24 cellular contexts compared by ENCODE assay signal in the genomic region with DNA sequence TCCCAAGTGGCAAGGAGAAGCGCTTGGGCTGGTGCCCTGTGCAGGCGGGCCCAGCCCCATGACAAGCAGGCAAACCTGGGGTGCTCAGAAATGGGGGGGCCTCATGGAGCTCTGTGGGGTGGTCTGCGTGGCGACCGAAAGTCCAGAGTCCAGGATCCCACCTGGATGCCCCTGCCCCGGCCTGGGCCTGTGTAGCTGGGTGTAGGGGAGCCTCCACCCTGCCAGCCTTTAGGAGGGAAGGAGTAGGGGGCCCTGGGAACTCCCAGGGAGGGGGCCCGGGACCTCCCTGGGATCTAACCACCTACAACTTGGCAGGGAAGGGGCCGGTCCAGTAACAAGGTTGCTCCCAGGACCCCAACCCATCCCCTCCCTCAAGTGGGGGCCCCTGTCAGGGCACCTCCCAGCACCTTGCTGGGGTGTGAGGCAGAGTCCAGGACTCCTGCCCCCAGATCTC. TPM values are rescaled to one million over a fixed set of nuclear protein-coding genes. Genes with fewer than 3 reads are reported as not detected.
"Had no signal": no experiment of that assay in that cellular context is flagged by ENCODE, and none has a peak within 500 bp of the region (broad histone marks: within the 10 kb centered on the region; RNA-seq: fewer than 3 reads in every experiment).

No MANE protein-coding gene starts in this region.

- H3K9me3 ChIP-seq: breast epithelium, left lung, right atrium auricular region had no signal

- H3K36me3 ChIP-seq: breast epithelium, left lung, right atrium auricular region, WERI-Rb-1 had no signal

- H3K4me3 ChIP-seq: breast epithelium, left lung, right atrium auricular region had no signal

- ATAC-seq: activated CD8-positive, alpha-beta memory T cell treated with anti-CD3 and anti-CD28 coated beads, Interleukin-2, amount 10 ng/mL, durations not matched to agents 7 days and 5 days; activated CD8-positive, alpha-beta T cell treated with anti-CD3 and anti-CD28 coated beads for 36 hours; foreskin keratinocyte; natural killer cell; T-cell had no signal

- DNase-seq: activated CD4-positive, alpha-beta T cell treated with anti-CD3 and anti-CD28 coated beads, Interleukin-2, amount 10 ng/mL, durations not matched to agents 7 days and 5 days; activated CD4-positive, CD25-positive, alpha-beta regulatory T cell treated with anti-CD3 and anti-CD28 coated beads, Interleukin-2, amount 50 U/mL, for 72 hours; activated CD8-positive, alpha-beta memory T cell treated with anti-CD3 and anti-CD28 coated beads, Interleukin-2, amount 10 ng/mL, durations not matched to agents 7 days and 5 days; activated CD8-positive, alpha-beta T cell treated with anti-CD3 and anti-CD28 coated beads for 36 hours; activated gamma-delta T cell; activated T-cell treated with anti-CD3 and anti-CD28 coated beads for 4 hours; cortex of kidney; endodermal cell; foreskin keratinocyte; left lung; natural killer cell; stimulated activated CD4-positive, alpha-beta T cell treated with anti-CD3 and anti-CD28 coated beads, Interleukin-1b, Interleukin-23, amount 100 ng/mL, for 48 hours; T-cell; WERI-Rb-1 had no signal

- FAIRE-seq: astrocyte, TTC549 had no signal

- H3K27ac ChIP-seq: epithelial cell of prostate, foreskin keratinocyte, left lung had no signal

- H3K27me3 ChIP-seq: breast epithelium, foreskin keratinocyte, right atrium auricular region had no signal

RNA-seq across cellular contexts. Expression of gene RBBP8NL, which starts 55.7 kb away (rescaled TPM):
- total RNA-seq: activated CD4-positive, alpha-beta T cell treated with anti-CD3 and anti-CD28 coated beads, Interleukin-2, amount 10 ng/mL, durations not matched to agents 7 days and 5 days; activated CD8-positive, alpha-beta memory T cell treated with anti-CD3 and anti-CD28 coated beads, Interleukin-2, amount 10 ng/mL, durations not matched to agents 7 days and 5 days; activated CD8-positive, alpha-beta T cell treated with anti-CD3 and anti-CD28 coated beads for 36 hours; foreskin keratinocyte; kidney epithelial cell; lung microvascular endothelial cell; natural killer cell; osteocyte; right atrium auricular region; skeletal muscle tissue; T-cell; temporal lobe had no signal
- polyA plus RNA-seq: foreskin keratinocyte had no signal
